Comparison of ENCODE assay signal across 1 cellular context in the genomic region with DNA sequence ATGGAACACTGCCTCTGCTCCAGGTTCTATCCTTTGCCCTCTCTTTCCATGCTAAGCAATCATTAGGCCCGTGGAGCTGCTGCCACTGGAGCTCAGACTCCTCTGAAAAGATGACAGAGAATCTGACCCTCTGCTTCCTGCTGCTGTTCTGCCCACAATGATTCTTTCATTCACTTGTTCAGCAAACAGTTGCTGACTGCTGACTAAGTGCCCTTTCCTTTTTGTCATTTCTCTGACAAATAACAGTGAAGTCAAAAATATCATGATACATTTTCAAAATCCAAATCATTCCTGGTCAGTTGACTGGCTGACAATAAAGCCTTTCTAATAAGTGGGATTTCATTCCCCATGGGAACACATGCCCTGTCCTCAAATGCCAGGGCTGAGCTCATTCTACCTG.
TF ChIP-seq lines count a peak whose summit lies in the region.

No MANE protein-coding gene starts in this region.

TF ChIP-seq in IMR-90, 13 proteins besides CTCF, POLR2A, EP300 and RAD21:
- TF ChIP-seq RFX5 (IDR thresholded peaks at IDR 0.05; ENCODE audit: low read depth, low read length) = no peak
- no peak for TF ChIP-seq BHLHE40 (IDR thresholded peaks at IDR 0.05; ENCODE audit: low read depth, low read length)
- no peak for TF ChIP-seq RCOR1 (IDR thresholded peaks at IDR 0.05; ENCODE audit: insufficient replicate concordance, low read length)
